In the genomic region with DNA sequence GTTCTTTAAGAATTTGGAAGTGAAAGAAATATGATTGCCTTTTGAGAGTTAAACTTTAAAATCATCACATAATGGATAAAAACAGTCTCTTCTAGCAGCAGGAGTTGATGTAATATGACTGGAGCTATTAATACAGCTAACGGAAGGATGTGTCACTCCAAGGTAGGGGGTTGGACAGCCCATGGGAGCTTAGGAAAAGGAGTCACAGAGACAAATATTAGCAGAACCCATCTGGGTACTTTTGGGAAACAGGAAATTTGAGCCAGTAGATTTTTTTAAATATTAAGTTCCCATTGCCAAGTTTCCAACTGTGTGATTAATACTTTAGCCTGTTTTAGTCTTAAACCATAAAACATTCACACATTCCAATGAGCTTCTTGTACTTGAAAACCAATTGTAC, we compare ENCODE assay signal across 16 cellular contexts.
DNase-seq lines count a peak whose midpoint lies in the region; ATAC-seq and TF ChIP-seq lines count a peak whose summit lies in the region.
"Had no signal": no experiment of that assay in that cellular context is flagged by ENCODE, and none has a peak within 500 bp of the region (broad histone marks: within the 10 kb centered on the region; RNA-seq: fewer than 3 reads in every experiment).

No MANE protein-coding gene starts in this region.

- no peaks in the 10 kb centered on the region for H3K27me3 ChIP-seq in left ventricle myocardium inferior (ENCODE audit: low read depth)
- H3K27me3 ChIP-seq in PC-3 (ENCODE audit: low read length): no peaks in the 10 kb centered on the region
- H3K27me3 ChIP-seq: breast epithelium, hepatocyte, neutrophil had no signal

- DNase-seq in left ventricle myocardium inferior: no peak
- no peak for DNase-seq in Right ventricle myocardium superior
- no peak for DNase-seq in PC-3
- DNase-seq in fibroblast of the aortic adventitia (ENCODE audit: low read depth): peak; percentile 3
- no peak for DNase-seq in stimulated activated CD4-positive, alpha-beta T cell treated with anti-CD3 and anti-CD28 coated beads, Interleukin-1b, Interleukin-23, amount 100 ng/mL, for 48 hours
- no peak for DNase-seq in mucosa of descending colon
- no peak for DNase-seq in amniotic stem cell (lab: John Stamatoyannopoulos, UW)
- DNase-seq: activated naive CD4-positive, alpha-beta T cell treated with anti-CD3 and anti-CD28 coated beads, Interleukin-2, amount 50 U/mL, for 16 hours; activated T-cell treated with anti-CD3 and anti-CD28 coated beads, Interleukin-2, amount 50 U/mL, for 1 hour; NCI-H524 treated with DMSO at 0.1 percent for 48 hours; stimulated activated naive CD8-positive, alpha-beta T cell treated with anti-CD3 and anti-CD28 coated beads, Interleukin-15, Interleukin-2, amounts not matched to agents 100 U/mL and 50 U/mL, for 24 hours had no signal

- no peak overlapping the region for H3K9ac ChIP-seq in PC-3 (ENCODE audit: low read length)

- CTCF ChIA-PET in PC-3 (lab: Charles Lee): no interaction called here

- no peaks in the 10 kb centered on the region for H4K20me1 ChIP-seq in PC-3 (ENCODE audit: low read length)

- peaks cover 8% of the 10 kb centered on the region for H3K9me3 ChIP-seq in left ventricle myocardium inferior (replicated peaks)
- H3K9me3 ChIP-seq in PC-3 (ENCODE audit: low read length): no peaks in the 10 kb centered on the region
- H3K9me3 ChIP-seq in mucosa of descending colon: no peaks in the 10 kb centered on the region
- H3K9me3 ChIP-seq: breast epithelium, neutrophil had no signal

- no peak overlapping the region for H3K4me3 ChIP-seq in left ventricle myocardium inferior
- H3K4me3 ChIP-seq in PC-3 (ENCODE audit: low read length): no peak overlapping the region
- H3K4me3 ChIP-seq in fibroblast of the aortic adventitia (ENCODE audit: low read depth, low read length): no peak overlapping the region
- H3K4me3 ChIP-seq in mucosa of descending colon: no peak overlapping the region
- H3K4me3 ChIP-seq: breast epithelium, hepatocyte had no signal

- no peaks in the 10 kb centered on the region for H3K79me2 ChIP-seq in PC-3 (ENCODE audit: low read length)
- H3K79me2 ChIP-seq: hepatocyte had no signal

- H3K4me1 ChIP-seq in left ventricle myocardium inferior (peaks cover 5% of the 10 kb centered on the region), PC-3 (ENCODE audit: insufficient read depth, low read length) (no peaks in the 10 kb centered on the region), mucosa of descending colon (ENCODE audit: low read depth) (no peaks in the 10 kb centered on the region)
- H3K4me1 ChIP-seq: breast epithelium had no signal

- no TSS peak for BruUV-seq in PC-3 (replicated peaks; lab: Mats Ljungman, UMichigan)

- no peak overlapping the region for H2AFZ ChIP-seq in PC-3 (ENCODE audit: low read length)
- H2AFZ ChIP-seq: hepatocyte had no signal

- POLR2A ChIA-PET in PC-3 (lab: Charles Lee; ENCODE audit: unreplicated experiment): interaction anchor here (0.6 kb wide), 1 partner anchor 342 kb away, joined by 3 read pairs; no protein-coding TSS in a partner anchor

- TF ChIP-seq CTCF in left ventricle myocardium inferior (IDR thresholded peaks at IDR 0.05; ENCODE audit: borderline replicate concordance): no peak
- no peak for TF ChIP-seq CTCF in PC-3 (conservative IDR thresholded peaks at IDR 0.05; ENCODE audit: low read depth, low read length)
- no peak for TF ChIP-seq CTCF in fibroblast of the aortic adventitia (IDR thresholded peaks at IDR 0.05; ENCODE audit: insufficient read depth, low read length)
- TF ChIP-seq CTCF in mucosa of descending colon (IDR thresholded peaks at IDR 0.05): no peak

- no peaks in the 10 kb centered on the region for H3K9me2 ChIP-seq in PC-3 (replicated peaks; ENCODE audit: low read length)

- no peak overlapping the region for H3K4me2 ChIP-seq in PC-3 (ENCODE audit: low read length)
- H3K4me2 ChIP-seq: hepatocyte had no signal

- intact Hi-C loops in left ventricle myocardium inferior (cut with micrococcal nuclease): no loop called here
- intact Hi-C loops in Right ventricle myocardium superior (cut with DNase I): no loop called here
- intact Hi-C loops in PC-3 (cut with micrococcal nuclease): no loop called here
- intact Hi-C loops in mucosa of descending colon (cut with DNase I, micrococcal nuclease): no loop called here

- H3K27ac ChIP-seq in left ventricle myocardium inferior (replicated peaks): peak overlapping the region; percentile 28
- no peak overlapping the region for H3K27ac ChIP-seq in PC-3 (ENCODE audit: low read length)
- H3K27ac ChIP-seq: breast epithelium, hepatocyte, neutrophil had no signal

- ATAC-seq in Right ventricle myocardium superior (ENCODE audit: poor library complexity) (no peak), PC-3 (peak; percentile 43), HG03439 (IDR thresholded peaks at IDR 0.05; ENCODE audit: unreplicated experiment) (no peak), mucosa of descending colon (no peak)
- ATAC-seq: esophagus mucosa; stimulated activated naive CD8-positive, alpha-beta T cell treated with anti-CD3 and anti-CD28 coated beads, Interleukin-15, Interleukin-2, amounts not matched to agents 100 U/mL and 50 U/mL, for 24 hours had no signal

- no peaks in the 10 kb centered on the region for H3K36me3 ChIP-seq in left ventricle myocardium inferior
- no peaks in the 10 kb centered on the region for H3K36me3 ChIP-seq in PC-3 (ENCODE audit: low read depth, low read length)
- H3K36me3 ChIP-seq in mucosa of descending colon (ENCODE audit: low read depth): no peaks in the 10 kb centered on the region
- H3K36me3 ChIP-seq: breast epithelium, neutrophil had no signal

- no peaks in the 10 kb centered on the region for H3F3A ChIP-seq in PC-3 (ENCODE audit: low read length, unreplicated experiment)
